ENCODE assay signal across 15 cellular contexts in the genomic region with DNA sequence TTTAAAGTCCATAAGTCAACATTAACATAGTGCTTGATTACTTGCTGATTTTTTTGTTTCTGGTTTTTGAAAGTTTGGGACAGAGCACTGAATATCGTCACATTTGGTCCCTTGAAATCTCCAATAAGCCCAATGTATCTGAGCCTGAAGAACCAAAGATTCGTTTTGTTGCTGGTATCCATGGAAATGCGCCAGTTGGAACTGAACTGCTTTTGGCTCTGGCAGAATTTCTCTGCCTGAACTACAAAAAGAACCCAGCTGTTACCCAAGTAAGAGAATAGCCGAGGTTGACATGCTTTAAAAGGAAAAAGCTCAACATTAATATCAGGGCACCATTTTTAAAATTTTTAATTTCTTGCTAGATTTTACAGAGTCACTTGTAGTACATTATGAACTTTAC. TPM values are rescaled to one million over a fixed set of nuclear protein-coding genes. Genes with fewer than 3 reads are reported as not detected.
DNase-seq lines count a peak whose midpoint lies in the region; ATAC-seq and TF ChIP-seq lines count a peak whose summit lies in the region.
"Had no signal": no experiment of that assay in that cellular context is flagged by ENCODE, and none has a peak within 500 bp of the region (broad histone marks: within the 10 kb centered on the region; RNA-seq: fewer than 3 reads in every experiment).

No MANE protein-coding gene starts in this region.

- no peaks in the 10 kb centered on the region for H3K9me3 ChIP-seq in subcutaneous abdominal adipose tissue (ENCODE audit: control insufficient read depth in 5 of 5, low read length in 5 of 5)
- H3K9me3 ChIP-seq: BE2C, gastrocnemius medialis had no signal

- H3K36me3 ChIP-seq in subcutaneous abdominal adipose tissue (ENCODE audit: control insufficient read depth in 5 of 5, insufficient read depth in 5 of 5, low read length in 5 of 5) = peaks cover 12 to 27% (median 19%) of the 10 kb centered on the region in 5 donors
- H3K36me3 ChIP-seq: BE2C had no signal

- DNase-seq in G401 (ENCODE audit: low spot score) (peak; percentile 79), cardiac fibroblast (ENCODE audit: low read depth in 2 of 2) (peak; percentile 21 to 81), hypothalamus (lab: John Stamatoyannopoulos, UW) (peak in 29 of 51 donors; percentile 1 to 64 (median 16)), amniotic stem cell (lab: John Stamatoyannopoulos, UW) (no peak)
- DNase-seq: activated B cell treated with CpG ODN at 0.5 μM for 24 hours; activated effector memory CD4-positive, alpha-beta T cell treated with anti-CD3 and anti-CD28 coated beads, Interleukin-2, amount 50 U/mL, for 16 hours; BE2C; gastrocnemius medialis; KG1; NCI-H1417 had no signal

- in situ Hi-C loops in G401 (cut with HindIII; ENCODE audit: low sequenced_read_pairs) = no loop called here

- peaks cover 0 to 17% (median 4%) of the 10 kb centered on the region in 5 donors for H3K4me1 ChIP-seq in subcutaneous abdominal adipose tissue (ENCODE audit: control insufficient read depth in 5 of 5, insufficient read depth in 5 of 5, low read length in 5 of 5)
- H3K4me1 ChIP-seq: BE2C had no signal

- H3K4me3 ChIP-seq in cardiac fibroblast (replicated peaks in 1 of 2; ENCODE audit: low read depth in 2 of 2, low read length in 2 of 2) = no peak overlapping the region
- H3K4me3 ChIP-seq in subcutaneous abdominal adipose tissue (ENCODE audit: low read depth in 1 of 5, low read length in 5 of 5) = no peak overlapping the region
- H3K4me3 ChIP-seq: gastrocnemius medialis had no signal

- H3K9ac ChIP-seq in subcutaneous abdominal adipose tissue (ENCODE audit: low read length in 5 of 5) = no peak overlapping the region

- no peaks in the 10 kb centered on the region for H3K27me3 ChIP-seq in subcutaneous abdominal adipose tissue (ENCODE audit: control insufficient read depth in 5 of 5, insufficient read depth in 4 of 5, low read length in 5 of 5)
- H3K27me3 ChIP-seq: BE2C, gastrocnemius medialis had no signal

- H3K27ac ChIP-seq in subcutaneous abdominal adipose tissue (ENCODE audit: low read depth, low read length) = peak overlapping the region; percentile 62
- H3K27ac ChIP-seq: gastrocnemius medialis, HL-60 had no signal

- TF ChIP-seq CTCF in cardiac fibroblast (IDR thresholded peaks at IDR 0.05; ENCODE audit: low read depth, low read length) = no peak

- ATAC-seq in HG03432 (IDR thresholded peaks at IDR 0.05; ENCODE audit: unreplicated experiment) (no peak), HG02759 (IDR thresholded peaks at IDR 0.05; ENCODE audit: unreplicated experiment) (no peak), HG02798 (IDR thresholded peaks at IDR 0.05; ENCODE audit: poor library complexity, unreplicated experiment) (no peak)

RNA-seq across cellular contexts. Expression of gene GOSR1, which starts 27.7 kb away (rescaled TPM):
- total RNA-seq in G401 (2014; rRNA removed; shearing (Covaris generic)) = 16.5 and 33.9 TPM in 2 replicates
